In the genomic region with DNA sequence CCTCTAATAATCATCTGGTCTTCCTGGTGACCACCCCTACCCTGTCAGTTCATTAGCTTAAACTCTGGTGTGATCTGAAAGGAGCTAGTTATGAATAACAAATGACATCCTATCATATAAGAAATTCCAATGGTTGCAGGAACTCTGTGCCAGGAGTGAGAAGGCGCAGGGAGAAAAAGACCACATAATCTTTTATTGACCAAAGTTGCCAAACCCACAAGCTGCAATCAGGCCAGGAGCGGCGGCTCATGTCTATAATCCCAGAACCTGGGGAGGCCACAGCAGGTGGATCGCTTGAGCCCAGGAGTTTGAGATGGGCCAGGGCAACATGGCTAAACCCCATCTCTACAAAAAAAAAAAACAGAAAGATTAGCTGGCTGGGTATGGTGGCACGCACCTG, we compare ENCODE assay signal across 14 cellular contexts.
"Had no signal": no experiment of that assay in that cellular context is flagged by ENCODE, and none has a peak within 500 bp of the region (broad histone marks: within the 10 kb centered on the region; RNA-seq: fewer than 3 reads in every experiment).

No MANE protein-coding gene starts in this region.

- H3K27me3 Mint-ChIP-seq: effector memory CD8-positive, alpha-beta T cell had no signal

- H2AFZ ChIP-seq: hepatocyte had no signal

- H3K27ac ChIP-seq: adrenal gland, coronary artery, hepatocyte, neutrophil, right atrium auricular region, SJSA1, upper lobe of right lung had no signal

- H3K4me2 ChIP-seq: hepatocyte had no signal

- H3K27me3 ChIP-seq: adrenal gland, hepatocyte, neutrophil, right atrium auricular region, SJSA1, upper lobe of right lung had no signal

- H3K9me3 ChIP-seq: adrenal gland, neutrophil, right atrium auricular region, SJSA1, upper lobe of right lung had no signal

- H3K9me3 Mint-ChIP-seq: effector memory CD8-positive, alpha-beta T cell had no signal

- DNase-seq: activated effector memory CD4-positive, alpha-beta T cell treated with Interleukin-2 at 50 U/mL for 16 hours; adrenal gland; caudate nucleus; effector memory CD8-positive, alpha-beta T cell; mesendoderm; stimulated activated CD4-positive, alpha-beta T cell treated with anti-CD3 and anti-CD28 coated beads, Interleukin-1b, Interleukin-23, amount 100 ng/mL, for 48 hours; stimulated activated naive CD4-positive, alpha-beta T cell treated with Interleukin-2 at 50 U/mL for 16 hours; T-helper 9 cell; upper lobe of right lung had no signal

- ATAC-seq: upper lobe of right lung had no signal
